Comparison of ENCODE assay signal across 7 cellular contexts in the genomic region with DNA sequence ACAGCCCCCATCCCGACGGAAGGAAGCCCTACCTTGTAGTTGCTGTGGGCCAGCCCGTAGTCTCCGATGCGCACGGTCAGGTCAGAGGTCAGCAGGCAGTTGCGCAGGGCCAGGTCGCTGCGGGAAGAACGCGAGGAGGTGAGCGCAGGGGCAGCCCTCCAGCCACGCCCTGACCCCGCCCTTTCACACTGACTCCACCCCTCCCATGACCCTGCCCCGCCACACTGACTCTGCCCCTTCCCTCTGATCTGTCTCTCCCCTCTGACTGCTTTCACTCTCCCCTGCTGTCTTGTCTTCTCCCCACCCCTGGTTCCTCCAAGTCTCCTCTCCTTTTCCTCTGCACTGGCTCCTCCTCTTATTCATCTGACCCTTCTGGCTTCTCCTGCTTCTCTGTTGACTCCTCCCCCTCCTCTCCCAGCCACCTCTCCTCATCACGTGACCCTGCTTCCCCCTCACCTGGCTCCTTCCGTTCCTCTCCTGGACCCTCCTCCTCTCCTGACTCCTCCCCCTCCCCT. TPM values are rescaled to one million over a fixed set of nuclear protein-coding genes. Genes with fewer than 3 reads are reported as not detected.
DNase-seq lines count a peak whose midpoint lies in the region; ATAC-seq and TF ChIP-seq lines count a peak whose summit lies in the region.

No MANE protein-coding gene starts in this region.

- DNase-seq in HL-60 (ENCODE audit: low read depth in 1 of 2, low spot score in 1 of 2), result peak in 1 of 2 experiments; percentile 81
- DNase-seq in NCI-H774 (lab: John Stamatoyannopoulos, UW), result peak; percentile 97
- peak; percentile 72 for DNase-seq in activated CD8-positive, alpha-beta T cell treated with anti-CD3 and anti-CD28 coated beads, Interleukin-2, amount 10 ng/mL, durations not matched to agents 7 days and 5 days
- peak; percentile 94 for DNase-seq in iPS DF 4.7 (ENCODE audit: extremely low read depth, low spot score)
- DNase-seq in stimulated activated CD8-positive, alpha-beta memory T cell treated with anti-CD3 and anti-CD28 coated beads, Interleukin-4, amount 100 ng/mL, for 48 hours, result peak; percentile 81
- DNase-seq in islet precursor cell, result no peak
- no peak for DNase-seq in posterior vena cava (ENCODE audit: low spot score)

- CTCF ChIA-PET in activated CD8-positive, alpha-beta T cell treated with anti-CD3 and anti-CD28 coated beads, Interleukin-2, amount 10 ng/mL, durations not matched to agents 7 days and 5 days (lab: Charles Lee), result interaction anchor here (1.2 kb wide), 1 partner anchor 83 kb away, joined by 6 read pairs; no protein-coding TSS in a partner anchor

- no peaks in the 10 kb centered on the region for H3K36me3 Mint-ChIP-seq in activated CD8-positive, alpha-beta T cell treated with anti-CD3 and anti-CD28 coated beads, Interleukin-2, amount 10 ng/mL, durations not matched to agents 7 days and 5 days (ENCODE audit: low read depth)

- POLR2A ChIA-PET in activated CD8-positive, alpha-beta T cell treated with anti-CD3 and anti-CD28 coated beads, Interleukin-2, amount 10 ng/mL, durations not matched to agents 7 days and 5 days (lab: Charles Lee), result interaction anchor here (0.6 kb wide), 1 partner anchor 79 kb away, joined by 3 read pairs; no protein-coding TSS in a partner anchor

- no peak overlapping the region for H3K27ac ChIP-seq in HL-60 (replicated peaks)

- H3K27me3 Mint-ChIP-seq in activated CD8-positive, alpha-beta T cell treated with anti-CD3 and anti-CD28 coated beads, Interleukin-2, amount 10 ng/mL, durations not matched to agents 7 days and 5 days (ENCODE audit: low read depth), result no peaks in the 10 kb centered on the region

- peaks cover 25% of the 10 kb centered on the region for H3K4me1 Mint-ChIP-seq in activated CD8-positive, alpha-beta T cell treated with anti-CD3 and anti-CD28 coated beads, Interleukin-2, amount 10 ng/mL, durations not matched to agents 7 days and 5 days (ENCODE audit: low read depth)

- H3K9me3 Mint-ChIP-seq in activated CD8-positive, alpha-beta T cell treated with anti-CD3 and anti-CD28 coated beads, Interleukin-2, amount 10 ng/mL, durations not matched to agents 7 days and 5 days (ENCODE audit: insufficient read depth), result no peaks in the 10 kb centered on the region

- H3K27me3 ChIP-seq in HL-60 (ENCODE audit: insufficient read depth, poor library complexity, severe bottlenecking), result peaks cover 22% of the 10 kb centered on the region

- no peak for TF ChIP-seq CTCF in HL-60 (IDR thresholded peaks at IDR 0.05; ENCODE audit: insufficient read depth, low read length)

- H3K4me3 Mint-ChIP-seq in activated CD8-positive, alpha-beta T cell treated with anti-CD3 and anti-CD28 coated beads, Interleukin-2, amount 10 ng/mL, durations not matched to agents 7 days and 5 days, result peak overlapping the region; percentile 48

- peak; percentile 67 for ATAC-seq in activated CD8-positive, alpha-beta T cell treated with anti-CD3 and anti-CD28 coated beads, Interleukin-2, amount 10 ng/mL, durations not matched to agents 7 days and 5 days

- peak overlapping the region; percentile 78 for H3K27ac Mint-ChIP-seq in activated CD8-positive, alpha-beta T cell treated with anti-CD3 and anti-CD28 coated beads, Interleukin-2, amount 10 ng/mL, durations not matched to agents 7 days and 5 days

- intact Hi-C loops in posterior vena cava (cut with DNase I), result loop anchor here in 1 of 2 donors (5.0 kb wide), 1 partner anchor 81 kb away; no protein-coding TSS in a partner anchor

- peak overlapping the region; percentile 9; the same call in 1 of the 2 replicates for H3K4me3 ChIP-seq in HL-60 (replicated peaks; ENCODE audit: insufficient read depth, low read length)

RNA-seq across cellular contexts. Expression of a gene that starts 10.1 kb away (rescaled TPM):
- 1 to 10 TPM; 2.8 to 3.7 TPM for total RNA-seq in activated CD8-positive, alpha-beta T cell treated with anti-CD3 and anti-CD28 coated beads, Interleukin-2, amount 10 ng/mL, durations not matched to agents 7 days and 5 days
- under 1 TPM; 0.19 to 0.57 TPM for total RNA-seq in posterior vena cava

RNA-seq across cellular contexts. Expression of a gene that starts 32.3 kb away (rescaled TPM):
- total RNA-seq in activated CD8-positive, alpha-beta T cell treated with anti-CD3 and anti-CD28 coated beads, Interleukin-2, amount 10 ng/mL, durations not matched to agents 7 days and 5 days, result 10 to 100 TPM; 48.3 to 50.3 TPM
- total RNA-seq in posterior vena cava, result 10 to 100 TPM; 34.1 to 49.2 TPM

RNA-seq across cellular contexts. Expression of a gene that starts 46.1 kb away (rescaled TPM):
- 1 to 10 TPM; 1.4 to 1.5 TPM for total RNA-seq in activated CD8-positive, alpha-beta T cell treated with anti-CD3 and anti-CD28 coated beads, Interleukin-2, amount 10 ng/mL, durations not matched to agents 7 days and 5 days
- total RNA-seq in posterior vena cava, result under 1 TPM; 0.52 to 0.65 TPM

RNA-seq across cellular contexts. Expression of a gene that starts 50.5 kb away (rescaled TPM):
- total RNA-seq in activated CD8-positive, alpha-beta T cell treated with anti-CD3 and anti-CD28 coated beads, Interleukin-2, amount 10 ng/mL, durations not matched to agents 7 days and 5 days, result not detected
- under 1 TPM in 1 of 2 donors, not detected in 1; 0.60 TPM for total RNA-seq in posterior vena cava

RNA-seq across cellular contexts. Expression of a gene that starts 55.7 kb away (rescaled TPM):
- 10 to 100 TPM; 46.4 to 50.4 TPM for total RNA-seq in activated CD8-positive, alpha-beta T cell treated with anti-CD3 and anti-CD28 coated beads, Interleukin-2, amount 10 ng/mL, durations not matched to agents 7 days and 5 days
- 10 to 100 TPM; 21.1 to 24.2 TPM for total RNA-seq in posterior vena cava

Comparison
In these comparisons a context has a peak if more than half of its experiments do, and no peak if none do; other contexts are left out.
1. DNase-seq: peak in NCI-H774 (single experiment), activated CD8-positive, alpha-beta T cell treated with anti-CD3 and anti-CD28 coated beads, Interleukin-2, amount 10 ng/mL, durations not matched to agents 7 days and 5 days (single experiment), iPS DF 4.7 (single experiment) and stimulated activated CD8-positive, alpha-beta memory T cell treated with anti-CD3 and anti-CD28 coated beads, Interleukin-4, amount 100 ng/mL, for 48 hours (single experiment); none in islet precursor cell (single experiment) and posterior vena cava (single experiment).